In the genomic region with DNA sequence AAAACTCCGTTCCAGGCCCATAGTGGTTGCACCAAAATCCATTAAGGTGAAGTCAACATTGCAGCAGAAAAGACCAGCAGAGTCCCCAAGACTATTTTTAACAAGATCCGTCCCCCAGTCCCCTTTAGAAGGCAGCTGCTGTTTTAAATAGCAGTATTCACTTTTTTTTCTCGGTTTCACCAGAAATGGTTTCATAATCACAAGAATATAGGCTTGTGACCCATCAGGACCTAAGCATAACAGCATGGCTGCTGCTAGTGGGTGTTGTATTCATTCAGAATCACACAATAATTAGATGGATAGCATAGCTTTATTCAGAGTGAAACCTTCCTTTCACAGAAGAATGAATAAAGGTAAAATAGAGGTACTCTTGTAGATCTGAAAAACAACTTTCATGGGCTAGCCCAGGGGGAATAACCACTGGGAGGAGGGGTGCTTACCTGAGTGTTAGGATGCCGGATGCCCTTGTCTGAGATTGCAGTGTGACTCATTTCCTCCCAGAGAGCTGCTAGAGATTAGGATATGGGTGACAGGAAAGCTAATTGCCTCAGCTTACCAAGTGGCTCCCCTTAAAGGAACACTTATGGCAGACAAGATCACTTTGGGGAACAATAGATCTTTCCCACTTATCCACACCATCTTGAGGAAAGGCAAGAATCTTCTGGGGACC, we compare ENCODE assay signal across 10 cellular contexts. TPM values are rescaled to one million over a fixed set of nuclear protein-coding genes. Genes with fewer than 3 reads are reported as not detected.
A peak's percentile ranks its signal among the peaks of the same experiment; 100 is the strongest.
DNase-seq lines count a peak whose midpoint lies in the region; ATAC-seq and TF ChIP-seq lines count a peak whose summit lies in the region.
"Had no signal": no experiment of that assay in that cellular context is flagged by ENCODE, and none has a peak within 500 bp of the region (broad histone marks: within the 10 kb centered on the region; RNA-seq: fewer than 3 reads in every experiment).

No MANE protein-coding gene starts in this region.

- DNase-seq in MCF 10A (ENCODE audit: unreplicated experiment) (peak; percentile 42), breast epithelium (ENCODE audit: low spot score in 2 of 2) (no peak), DMS114 treated with DMSO at 0.1 percent for 48 hours (lab: John Stamatoyannopoulos, UW; ENCODE audit: unreplicated experiment) (no peak), left cardiac atrium (no peak), neuronal stem cell (ENCODE audit: low spot score) (no peak)
- DNase-seq in activated CD4-positive, alpha-beta T cell treated with anti-CD3 and anti-CD28 coated beads for 4 hours, result no peak
- DNase-seq: activated CD4-positive, CD25-positive, alpha-beta regulatory T cell treated with anti-CD3 and anti-CD28 coated beads, Interleukin-2, amount 50 U/mL, for 72 hours; RPMI8226 had no signal

- TF ChIP-seq CTCF in MCF 10A (IDR thresholded peaks at IDR 0.05; ENCODE audit: unreplicated experiment) (no peak), breast epithelium (IDR thresholded peaks at IDR 0.05) (no peak)

- no peak overlapping the region for H4K91ac ChIP-seq in neuronal stem cell (ENCODE audit: low read depth, low read length, poor library complexity)

- H3K4me3 Mint-ChIP-seq in MCF 10A (ENCODE audit: unreplicated experiment), result no peak overlapping the region

- H2BK120ac ChIP-seq in neuronal stem cell (ENCODE audit: low read depth, low read length), result no peak overlapping the region

- H3K9me3 Mint-ChIP-seq in MCF 10A (ENCODE audit: unreplicated experiment), result peaks cover 15% of the 10 kb centered on the region

- no peaks in the 10 kb centered on the region for H3K36me3 Mint-ChIP-seq in MCF 10A (ENCODE audit: insufficient read depth, unreplicated experiment)

- no peaks in the 10 kb centered on the region for H3K79me1 ChIP-seq in neuronal stem cell (ENCODE audit: low read depth, low read length)

- no peak overlapping the region for H2AK5ac ChIP-seq in neuronal stem cell (ENCODE audit: low read depth, low read length)

- no peak overlapping the region for H3K4ac ChIP-seq in neuronal stem cell (ENCODE audit: low read length)

- no peaks in the 10 kb centered on the region for H3K4me1 ChIP-seq in breast epithelium
- no peaks in the 10 kb centered on the region for H3K4me1 ChIP-seq in neuronal stem cell (ENCODE audit: control insufficient read depth in 2 of 2, insufficient read depth in 1 of 2, low read depth in 1 of 2, low read length in 2 of 2)

- H3K14ac ChIP-seq in neuronal stem cell (ENCODE audit: low read length), result no peak overlapping the region

- no peak overlapping the region for H3K4me2 ChIP-seq in neuronal stem cell (ENCODE audit: insufficient read depth, low read length, poor library complexity, severe bottlenecking)

- no peak overlapping the region for H3K9ac ChIP-seq in neuronal stem cell (ENCODE audit: low read depth, low read length, poor library complexity)

- POLR2A ChIA-PET in MCF 10A (lab: Yijun Ruan, JAX), result interaction anchor here (0.6 to 1.9 kb wide), 5 partner anchors 9 to 132 kb away, joined by 3 to 6 read pairs (median 3); no protein-coding TSS in a partner anchor

- no peak overlapping the region for H4K8ac ChIP-seq in neuronal stem cell (ENCODE audit: low read depth, low read length)

- peak overlapping the region; percentile 1 for H3K27ac Mint-ChIP-seq in MCF 10A (ENCODE audit: low read depth, unreplicated experiment)

- no CpG with 5 or more reads among the region's 4 CpGs for WGBS in neuronal stem cell (ENCODE audit: extremely low coverage in 2 of 2, insufficient read length in 2 of 2, insufficient replicate concordance in 1 of 2), 2 donors

- H3K36me3 ChIP-seq in breast epithelium (no peaks in the 10 kb centered on the region), neuronal stem cell (replicated peaks in 1 of 2; ENCODE audit: control insufficient read depth in 2 of 2, insufficient read depth in 2 of 2, low read length in 2 of 2) (no peaks in the 10 kb centered on the region)

- intact Hi-C loops in MCF 10A (cut with micrococcal nuclease), result no loop called here
- intact Hi-C loops in breast epithelium (cut with DNase I; ENCODE audit: low total_unique reads), result no loop called here
- intact Hi-C loops in left cardiac atrium (cut with DNase I), result no loop called here

- no peak overlapping the region for H2AFZ ChIP-seq in neuronal stem cell (ENCODE audit: low read length)

- no peaks in the 10 kb centered on the region for H3K27me3 Mint-ChIP-seq in MCF 10A (ENCODE audit: insufficient read depth, unreplicated experiment)

- no peak overlapping the region for H2BK15ac ChIP-seq in neuronal stem cell (ENCODE audit: low read length)

- no peaks in the 10 kb centered on the region for H3K9me3 ChIP-seq in breast epithelium
- no peaks in the 10 kb centered on the region for H3K9me3 ChIP-seq in neuronal stem cell (replicated peaks in 1 of 2; ENCODE audit: control insufficient read depth in 2 of 2, insufficient read depth in 1 of 2, low read depth in 1 of 2, low read length in 2 of 2)

- CTCF ChIA-PET in MCF 10A (lab: Yijun Ruan, JAX), result interaction anchor here (0.6 to 2.4 kb wide), 9 partner anchors 9 to 537 kb away, joined by 3 to 8 read pairs (median 4); no protein-coding TSS in a partner anchor

- no peak overlapping the region for H3K27ac ChIP-seq in breast epithelium
- H3K27ac ChIP-seq in neuronal stem cell (replicated peaks; ENCODE audit: low read length), result no peak overlapping the region

- no peak overlapping the region for H3K23ac ChIP-seq in neuronal stem cell (ENCODE audit: low read depth, low read length, poor library complexity)

- H2BK12ac ChIP-seq in neuronal stem cell (ENCODE audit: low read length), result no peak overlapping the region

- no peak overlapping the region for H2BK5ac ChIP-seq in neuronal stem cell (ENCODE audit: low read length)

- H3K27me3 ChIP-seq in breast epithelium (no peaks in the 10 kb centered on the region), neuronal stem cell (ENCODE audit: control insufficient read depth in 3 of 3, insufficient read depth in 3 of 3, low read depth in 1 of 3, low read length in 3 of 3) (no peaks in the 10 kb centered on the region)

- TF ChIP-seq POLR2A in breast epithelium (IDR thresholded peaks at IDR 0.05), result no peak

- peak; percentile 91 for ATAC-seq in GM21737 (IDR thresholded peaks at IDR 0.05; ENCODE audit: unreplicated experiment)
- peak; percentile 80 for ATAC-seq in HG03442 (IDR thresholded peaks at IDR 0.05; ENCODE audit: unreplicated experiment)
- no peak for ATAC-seq in left cardiac atrium

- no peak overlapping the region for H3K18ac ChIP-seq in neuronal stem cell (ENCODE audit: low read length)

- no TSS peak for BruUV-seq in MCF 10A (replicated peaks; lab: Mats Ljungman, UMichigan)

- peaks cover 23% of the 10 kb centered on the region for H3K4me1 Mint-ChIP-seq in MCF 10A (ENCODE audit: insufficient read depth, unreplicated experiment)

- H3K4me3 ChIP-seq in breast epithelium (no peak overlapping the region), neuronal stem cell (ENCODE audit: low read length in 2 of 2) (no peak overlapping the region)

RNA-seq across cellular contexts. Expression of a gene that starts 35.0 kb away (rescaled TPM):
- total RNA-seq in MCF 10A (2022) (45.6 and 47.6 TPM in 2 replicates), breast epithelium (10 to 100 TPM; 32.3 to 83.2 (median 81.9) TPM), left cardiac atrium (10 to 100 TPM; 38.0 to 66.9 TPM)
- polyA plus RNA-seq in neuronal stem cell (2013, experiment 1 of 2), result 0.74 TPM
- 0.73 TPM for polyA plus RNA-seq in neuronal stem cell (2013, experiment 2 of 2)

Comparison
In these comparisons a context has a peak if more than half of its experiments do, and no peak if none do; other contexts are left out.
1. ATAC-seq: peak in GM21737 (single experiment) and HG03442 (single experiment); none in left cardiac atrium (0 of 2).